22 cellular contexts compared by ENCODE assay signal in the genomic region with DNA sequence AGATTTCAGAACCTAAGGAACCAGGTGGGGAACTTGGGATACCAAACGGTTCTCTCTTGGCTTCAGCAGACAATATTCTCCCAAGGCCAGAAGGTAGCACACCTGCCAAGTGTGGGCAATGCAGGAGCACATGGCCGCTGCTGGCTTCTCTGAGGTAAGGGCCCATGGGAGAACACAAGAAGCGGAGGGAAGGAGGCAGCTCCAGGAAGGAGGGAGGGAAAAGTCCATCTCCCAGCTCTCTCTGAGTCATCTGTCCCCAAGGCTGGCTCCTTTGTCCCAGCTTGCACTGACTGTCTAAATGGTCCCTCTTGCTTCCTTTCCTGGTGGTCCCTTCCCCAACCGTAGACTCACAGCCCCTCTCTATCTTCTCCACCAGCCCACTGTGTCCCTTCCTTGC.
DNase-seq lines count a peak whose midpoint lies in the region; ATAC-seq, FAIRE-seq and TF ChIP-seq lines count a peak whose summit lies in the region.
"Had no signal": no experiment of that assay in that cellular context is flagged by ENCODE, and none has a peak within 500 bp of the region (broad histone marks: within the 10 kb centered on the region; RNA-seq: fewer than 3 reads in every experiment).

No MANE protein-coding gene starts in this region.

- TF ChIP-seq RAD21 in H1 (IDR thresholded peaks at IDR 0.05 in 1 of 2, conservative IDR thresholded peaks at IDR 0.05 in 1 of 2; ENCODE audit: low read depth in 2 of 2, low read length in 2 of 2) = no peak

- DNase-seq in DMS79 (lab: John Stamatoyannopoulos, UW) = peak; percentile 86
- DNase-seq in NCI-H2196 (lab: John Stamatoyannopoulos, UW; ENCODE audit: unreplicated experiment) = peak; percentile 51
- DNase-seq in H1 (ENCODE audit: low read depth in 1 of 2, low spot score in 2 of 2) = no peak
- DNase-seq in neuronal stem cell (ENCODE audit: low spot score) = no peak
- no peak for DNase-seq in HUDEP-2 (lab: John Stamatoyannopoulos, UW; ENCODE audit: unreplicated experiment in 76 of 76)
- DNase-seq in activated naive CD4-positive, alpha-beta T cell treated with anti-CD3 and anti-CD28 coated beads, Interleukin-2, amount 50 U/mL, for 16 hours = no peak
- DNase-seq: activated CD4-positive, alpha-beta T cell treated with anti-CD3 and anti-CD28 coated beads for 1 hour; activated CD8-positive, alpha-beta T cell treated with anti-CD3 and anti-CD28 coated beads for 36 hours; caudate nucleus; GF-D8; H9; hypothalamus; KG1; NCI-H526 treated with DMSO at 0.1 percent for 48 hours; T-helper 1 cell had no signal

- TF ChIP-seq CTCF in H1 (IDR thresholded peaks at IDR 0.05; ENCODE audit: control extremely low read depth in 1 of 3, insufficient read depth in 1 of 3, low read depth in 1 of 3, low read length in 3 of 3) = no peak

- H3K4me3 ChIP-seq in H1 (ENCODE audit: extremely low read depth in 1 of 4, insufficient read depth in 2 of 4, low read depth in 3 of 4, low read length in 4 of 4) (no peak overlapping the region), neuronal stem cell (ENCODE audit: low read length in 2 of 2) (no peak overlapping the region)
- H3K4me3 ChIP-seq: ascending aorta, thoracic aorta had no signal

- no peak overlapping the region for H3K18ac ChIP-seq in H1 (ENCODE audit: extremely low read depth, low read length)
- H3K18ac ChIP-seq in neuronal stem cell (ENCODE audit: low read length) = peak overlapping the region; percentile 32

- peaks cover 0 to 2% of the 10 kb centered on the region in 2 experiments for H4K20me1 ChIP-seq in H1 (replicated peaks in 1 of 2; ENCODE audit: control insufficient read depth in 1 of 2, insufficient read depth in 2 of 2, low read length in 2 of 2)

- H3K9ac ChIP-seq in H1 (replicated peaks in 1 of 4; ENCODE audit: extremely low read depth in 1 of 4, low read depth in 3 of 4, low read length in 3 of 4) (no peak overlapping the region), neuronal stem cell (ENCODE audit: low read depth, low read length, poor library complexity) (no peak overlapping the region)

- H4K91ac ChIP-seq in H1 (replicated peaks; ENCODE audit: insufficient read length, low read length) (no peak overlapping the region), neuronal stem cell (ENCODE audit: low read depth, low read length, poor library complexity) (no peak overlapping the region)

- H2AK5ac ChIP-seq in H1 (ENCODE audit: low read depth, low read length) (peak overlapping the region; percentile 17), neuronal stem cell (ENCODE audit: low read depth, low read length) (no peak overlapping the region)

- 81% methylated on average over 3 of the region's 4 CpGs; no CpG with 5 or more reads in 1 of the 2 experiments for WGBS in H1 (ENCODE audit: extremely low coverage in 1 of 2, insufficient coverage in 1 of 2, insufficient read length in 1 of 2, insufficient replicate concordance in 2 of 2, low coverage in 1 of 2, low lambda C conversion rate in 2 of 2, missing lambda C conversion rate in 1 of 2), 2 experiments
- WGBS in neuronal stem cell (ENCODE audit: extremely low coverage in 2 of 2, insufficient read length in 2 of 2, insufficient replicate concordance in 1 of 2), 2 donors = no CpG with 5 or more reads among the region's 4 CpGs

- H3K56ac ChIP-seq in H1 (replicated peaks; ENCODE audit: insufficient read length, low read depth, low read length) = no peak overlapping the region

- no peak for FAIRE-seq in H1 (lab: Jason Lieb, UNC)
- FAIRE-seq: frontal cortex, HTR-8/SVneo had no signal

- no peak overlapping the region for H2BK15ac ChIP-seq in H1 (ENCODE audit: low read length)
- H2BK15ac ChIP-seq in neuronal stem cell (ENCODE audit: low read length) = no peak overlapping the region

- CTCF ChIA-PET in H1 (lab: Charles Lee; ENCODE audit: partially characterized antibody) = interaction anchor here (1.7 to 3.3 kb wide), 3 partner anchors 12 to 437 kb away, joined by 3 to 12 read pairs (median 5); no protein-coding TSS in a partner anchor

- H2BK120ac ChIP-seq in H1 (replicated peaks; ENCODE audit: low read depth, low read length) (no peak overlapping the region), neuronal stem cell (ENCODE audit: low read depth, low read length) (no peak overlapping the region)

- H3K4ac ChIP-seq in H1 (replicated peaks; ENCODE audit: insufficient read length, low read depth, low read length) = no peak overlapping the region
- H3K4ac ChIP-seq in neuronal stem cell (ENCODE audit: low read length) = no peak overlapping the region

- H3K4me2 ChIP-seq in H1 (ENCODE audit: insufficient read depth in 1 of 2, low read depth in 2 of 2, low read length in 2 of 2) (no peak overlapping the region), neuronal stem cell (ENCODE audit: insufficient read depth, low read length, poor library complexity, severe bottlenecking) (no peak overlapping the region)

- no peak overlapping the region; the same call in 1 of the 2 replicates for H2BK12ac ChIP-seq in H1 (ENCODE audit: low read depth, low read length)
- no peak overlapping the region for H2BK12ac ChIP-seq in neuronal stem cell (ENCODE audit: low read length)

- no peaks in the 10 kb centered on the region for H3K23me2 ChIP-seq in H1 (ENCODE audit: low read depth, low read length)

- H3K23ac ChIP-seq in H1 (ENCODE audit: insufficient read length) = no peak overlapping the region
- no peak overlapping the region for H3K23ac ChIP-seq in neuronal stem cell (ENCODE audit: low read depth, low read length, poor library complexity)

- H3K79me2 ChIP-seq in H1 (ENCODE audit: control insufficient read depth in 1 of 2, insufficient read depth in 2 of 2, low read length in 2 of 2) = no peaks in the 10 kb centered on the region

- H2BK5ac ChIP-seq in H1 (ENCODE audit: low read depth, low read length) (no peak overlapping the region), neuronal stem cell (ENCODE audit: low read length) (no peak overlapping the region)

- H3K4me1 ChIP-seq in H1 (replicated peaks in 1 of 4; ENCODE audit: control insufficient read depth in 3 of 4, insufficient read depth in 4 of 4, low read length in 3 of 4) = peaks cover 0 to 11% (median 5%) of the 10 kb centered on the region in 4 experiments; a peak in 4 of 7 replicates
- peaks cover 3 to 22% of the 10 kb centered on the region in 2 donors for H3K4me1 ChIP-seq in neuronal stem cell (ENCODE audit: control insufficient read depth in 2 of 2, insufficient read depth in 1 of 2, low read depth in 1 of 2, low read length in 2 of 2)
- H3K4me1 ChIP-seq: ascending aorta had no signal

- H2BK20ac ChIP-seq in H1 (ENCODE audit: low read length) = peak overlapping the region; percentile 3; the same call in 1 of the 2 replicates

- H3K14ac ChIP-seq in H1 (ENCODE audit: insufficient read length) (no peak overlapping the region), neuronal stem cell (ENCODE audit: low read length) (no peak overlapping the region)

- no peak for TF ChIP-seq EP300 in H1 (IDR thresholded peaks at IDR 0.05; ENCODE audit: borderline replicate concordance in 1 of 2, low read depth in 2 of 2, low read length in 2 of 2)

- no peaks in the 10 kb centered on the region for H3K9me3 ChIP-seq in H1 (ENCODE audit: insufficient read depth in 2 of 2, low read depth in 1 of 2, low read length in 1 of 2)
- no peaks in the 10 kb centered on the region for H3K9me3 ChIP-seq in neuronal stem cell (replicated peaks in 1 of 2; ENCODE audit: control insufficient read depth in 2 of 2, insufficient read depth in 1 of 2, low read depth in 1 of 2, low read length in 2 of 2)
- H3K9me3 ChIP-seq: ascending aorta, thoracic aorta had no signal

- peaks cover 0 to 7% (median 3%) of the 10 kb centered on the region in 4 experiments; a peak in 4 of 7 replicates for H3K27me3 ChIP-seq in H1 (replicated peaks in 1 of 4; ENCODE audit: control insufficient read depth in 3 of 4, extremely low read depth in 1 of 4, insufficient read depth in 3 of 4, low read length in 3 of 4)
- no peaks in the 10 kb centered on the region for H3K27me3 ChIP-seq in neuronal stem cell (ENCODE audit: control insufficient read depth in 3 of 3, insufficient read depth in 3 of 3, low read depth in 1 of 3, low read length in 3 of 3)
- H3K27me3 ChIP-seq: ascending aorta had no signal

- ATAC-seq in HG02623 (IDR thresholded peaks at IDR 0.05; ENCODE audit: unreplicated experiment) (no peak), HG03354 (IDR thresholded peaks at IDR 0.05; ENCODE audit: poor library complexity, severe bottlenecking, unreplicated experiment) (no peak)
- ATAC-seq: activated CD8-positive, alpha-beta T cell treated with anti-CD3 and anti-CD28 coated beads for 36 hours; left lobe of liver had no signal

- no peak for TF ChIP-seq POLR2A in H1 (IDR thresholded peaks at IDR 0.05; ENCODE audit: control extremely low read depth in 1 of 2, low read depth in 2 of 2, low read length in 2 of 2)

- no peak overlapping the region for H4K8ac ChIP-seq in H1 (ENCODE audit: extremely low read depth, insufficient read depth, low read length)
- no peak overlapping the region for H4K8ac ChIP-seq in neuronal stem cell (ENCODE audit: low read depth, low read length)

- H2AFZ ChIP-seq in H1 (ENCODE audit: low read length) (no peak overlapping the region), neuronal stem cell (ENCODE audit: low read length) (no peak overlapping the region)

- no peak overlapping the region for H3K27ac ChIP-seq in H1 (ENCODE audit: low read depth, low read length)
- H3K27ac ChIP-seq in neuronal stem cell (replicated peaks; ENCODE audit: low read length) = no peak overlapping the region
- H3K27ac ChIP-seq: ascending aorta, thoracic aorta had no signal

- no peaks in the 10 kb centered on the region for H3K36me3 ChIP-seq in H1 (ENCODE audit: control insufficient read depth in 2 of 4, insufficient read depth in 4 of 4, low read length in 3 of 4)
- H3K36me3 ChIP-seq in neuronal stem cell (replicated peaks in 1 of 2; ENCODE audit: control insufficient read depth in 2 of 2, insufficient read depth in 2 of 2, low read length in 2 of 2) = no peaks in the 10 kb centered on the region
- H3K36me3 ChIP-seq: ascending aorta, thoracic aorta had no signal

- POLR2A ChIA-PET in H1 (lab: Charles Lee; ENCODE audit: partially characterized antibody) = no interaction called here

- H3K79me1 ChIP-seq in H1 (ENCODE audit: low read depth, low read length) = no peaks in the 10 kb centered on the region
- H3K79me1 ChIP-seq in neuronal stem cell (ENCODE audit: low read depth, low read length) = no peaks in the 10 kb centered on the region

- H4K5ac ChIP-seq in H1 (ENCODE audit: insufficient read length, low read depth, low read length) = no peak overlapping the region

TF ChIP-seq in H1, 55 proteins besides CTCF, POLR2A, EP300 and RAD21 (continues in another document):
- TF ChIP-seq SIX5 (IDR thresholded peaks at IDR 0.05; ENCODE audit: low read depth, low read length) (no peak), SP1 (IDR thresholded peaks at IDR 0.05; ENCODE audit: low read depth, low read length) (no peak), RBBP5 (IDR thresholded peaks at IDR 0.05; ENCODE audit: borderline replicate concordance, low read depth, low read length) (no peak), GABPA (IDR thresholded peaks at IDR 0.05; ENCODE audit: borderline replicate concordance, insufficient read depth, low read length) (no peak), TAF1 (IDR thresholded peaks at IDR 0.05; ENCODE audit: low read depth, low read length) (no peak), BACH1 (IDR thresholded peaks at IDR 0.05; ENCODE audit: low read length) (no peak), POU5F1 (IDR thresholded peaks at IDR 0.05; ENCODE audit: low read depth, low read length) (no peak)

Comparison
In these comparisons a context has a peak if more than half of its experiments do, and no peak if none do; other contexts are left out.
1. DNase-seq: peak in DMS79 (single experiment) and NCI-H2196 (single experiment); none in H1 (0 of 2), neuronal stem cell (single experiment), HUDEP-2 (0 of 76) and activated naive CD4-positive, alpha-beta T cell treated with anti-CD3 and anti-CD28 coated beads, Interleukin-2, amount 50 U/mL, for 16 hours (single experiment).